24 cellular contexts compared by ENCODE assay signal in genomic region chr20:12453711-12454110, GRCh38.
"Had no signal": no experiment of that assay in that cellular context is flagged by ENCODE, and none has a peak within 500 bp of the region (broad histone marks: within the 10 kb centered on the region; RNA-seq: fewer than 3 reads in every experiment).

No MANE protein-coding gene starts in this region.

- H3K36me3 ChIP-seq: colonic mucosa, esophagus muscularis mucosa, esophagus squamous epithelium, gastrocnemius medialis, gastroesophageal sphincter, heart left ventricle, heart right ventricle had no signal

- DNase-seq: colonic mucosa; cortex of kidney; dermis blood vessel endothelial cell; dorsolateral prefrontal cortex; effector CD4-positive, alpha-beta T cell; effector CD8-positive, alpha-beta T cell; effector memory CD4-positive, alpha-beta T cell; effector memory CD8-positive, alpha-beta T cell; endodermal cell; erythroblast; esophagus squamous epithelium; foreskin fibroblast; foreskin keratinocyte; foreskin melanocyte; gastrocnemius medialis; glutamatergic neuron; head of caudate nucleus; heart left ventricle; heart right ventricle had no signal

- ATAC-seq: effector memory CD8-positive, alpha-beta T cell; esophagus mucosa; foreskin keratinocyte; gastrocnemius medialis; gastroesophageal sphincter; heart left ventricle; heart right ventricle had no signal

- H3K9me3 ChIP-seq: colonic mucosa, esophagus muscularis mucosa, gastrocnemius medialis, gastroesophageal sphincter had no signal

- H3K27me3 ChIP-seq: colonic mucosa, dorsolateral prefrontal cortex, esophagus muscularis mucosa, esophagus squamous epithelium, foreskin keratinocyte, gastrocnemius medialis, gastroesophageal sphincter, heart left ventricle, heart right ventricle had no signal

- H3K4me3 ChIP-seq: colonic mucosa, coronary artery, dorsolateral prefrontal cortex, esophagus muscularis mucosa, esophagus squamous epithelium, gastrocnemius medialis, gastroesophageal sphincter, heart left ventricle, heart right ventricle had no signal

- H3K27ac ChIP-seq: colonic mucosa, coronary artery, dorsolateral prefrontal cortex, epithelial cell of prostate, esophagus muscularis mucosa, esophagus squamous epithelium, foreskin keratinocyte, gastrocnemius medialis, gastroesophageal sphincter, heart left ventricle, heart right ventricle had no signal

- H3K4me1 ChIP-seq: colonic mucosa, esophagus muscularis mucosa, esophagus squamous epithelium, foreskin keratinocyte, gastrocnemius medialis, gastroesophageal sphincter, heart left ventricle, heart right ventricle had no signal
